In the genomic region with DNA sequence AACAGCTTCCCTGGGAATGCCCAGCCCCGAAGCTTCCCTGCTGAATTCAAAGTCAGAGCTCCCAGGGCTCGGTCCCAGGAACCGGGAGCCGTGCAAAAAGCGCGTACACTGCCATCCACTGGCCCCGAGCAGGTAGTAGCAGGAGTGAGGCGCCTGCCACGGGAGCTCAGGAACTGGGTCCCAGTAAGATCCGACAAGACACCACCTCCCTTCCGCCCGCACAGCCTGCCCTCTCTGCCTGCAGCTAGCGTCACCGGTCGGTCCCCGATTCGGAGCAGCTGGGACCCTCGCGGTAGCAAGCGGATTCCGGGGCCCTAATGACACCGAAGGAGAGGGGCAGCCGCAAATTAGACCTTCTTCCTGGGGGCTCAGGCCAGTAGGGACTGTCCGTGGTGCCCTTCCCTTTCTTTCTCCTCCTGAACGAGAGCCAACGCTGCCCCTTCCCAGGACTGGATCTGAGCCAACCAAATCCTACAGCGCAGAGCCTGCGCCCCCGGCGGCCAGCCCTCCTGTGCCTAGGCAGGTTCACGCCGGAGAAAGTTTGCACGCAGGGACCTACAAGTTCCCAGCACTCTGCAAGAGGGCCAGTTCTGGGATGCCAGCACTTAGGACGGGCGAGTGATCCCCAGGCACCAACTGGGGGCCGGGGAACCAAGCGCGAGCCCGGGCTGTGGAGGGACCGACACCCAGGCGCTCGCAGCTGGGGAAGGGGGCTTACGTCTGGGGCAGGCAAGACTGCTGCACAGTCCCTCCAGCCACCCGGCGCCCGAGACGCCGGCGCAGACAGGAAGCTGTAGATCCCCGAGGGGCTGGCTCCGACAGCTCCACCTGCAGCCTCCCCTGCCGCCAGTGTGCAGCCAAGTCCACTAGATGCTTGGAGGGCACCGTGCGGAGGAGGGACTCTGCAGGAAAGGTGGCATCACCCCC, we compare ENCODE assay signal across 8 cellular contexts. TPM values are rescaled to one million over a fixed set of nuclear protein-coding genes. Genes with fewer than 3 reads are reported as not detected.
DNase-seq lines count a peak whose midpoint lies in the region; ATAC-seq and TF ChIP-seq lines count a peak whose summit lies in the region.

No MANE protein-coding gene starts in this region.

- no peaks in the 10 kb centered on the region for H3K36me3 Mint-ChIP-seq in activated CD4-positive, alpha-beta T cell treated with anti-CD3 and anti-CD28 coated beads for 36 hours (ENCODE audit: low read depth)
- peaks cover 3% of the 10 kb centered on the region for H3K36me3 Mint-ChIP-seq in dendritic cell treated with granulocyte-macrophage colony-stimulating factor and Interleukin-4, amounts not matched to agents 40 ng/mL and 50 ng/mL, for 4 days (ENCODE audit: low read depth)

- peak; percentile 79 for TF ChIP-seq CTCF in AG09319 (IDR thresholded peaks at IDR 0.05; ENCODE audit: low read depth, low read length)

- H3K4me3 Mint-ChIP-seq in activated CD4-positive, alpha-beta T cell treated with anti-CD3 and anti-CD28 coated beads for 36 hours, result peak overlapping the region; percentile 71
- peak overlapping the region; percentile 70 for H3K4me3 Mint-ChIP-seq in dendritic cell treated with granulocyte-macrophage colony-stimulating factor and Interleukin-4, amounts not matched to agents 40 ng/mL and 50 ng/mL, for 4 days

- H3K4me1 Mint-ChIP-seq in activated CD4-positive, alpha-beta T cell treated with anti-CD3 and anti-CD28 coated beads for 36 hours, result peaks cover 26% of the 10 kb centered on the region
- H3K4me1 Mint-ChIP-seq in dendritic cell treated with granulocyte-macrophage colony-stimulating factor and Interleukin-4, amounts not matched to agents 40 ng/mL and 50 ng/mL, for 4 days (ENCODE audit: low read depth), result peaks cover 37% of the 10 kb centered on the region

- no peaks in the 10 kb centered on the region for H3K9me3 Mint-ChIP-seq in activated CD4-positive, alpha-beta T cell treated with anti-CD3 and anti-CD28 coated beads for 36 hours (ENCODE audit: low read depth)
- peaks cover 9% of the 10 kb centered on the region for H3K9me3 Mint-ChIP-seq in dendritic cell treated with granulocyte-macrophage colony-stimulating factor and Interleukin-4, amounts not matched to agents 40 ng/mL and 50 ng/mL, for 4 days

- peaks cover 5% of the 10 kb centered on the region for H3K27me3 Mint-ChIP-seq in activated CD4-positive, alpha-beta T cell treated with anti-CD3 and anti-CD28 coated beads for 36 hours
- peaks cover 30% of the 10 kb centered on the region for H3K27me3 Mint-ChIP-seq in dendritic cell treated with granulocyte-macrophage colony-stimulating factor and Interleukin-4, amounts not matched to agents 40 ng/mL and 50 ng/mL, for 4 days

- DNase-seq in AG09319 (ENCODE audit: extremely low read depth, low read depth), result peak; percentile 36
- peak; percentile 53 for DNase-seq in NCI-H2227 treated with DMSO at 0.1 percent for 48 hours (lab: John Stamatoyannopoulos, UW)
- DNase-seq in activated CD4-positive, alpha-beta T cell treated with anti-CD3 and anti-CD28 coated beads for 36 hours, result peak; percentile 78
- DNase-seq in left kidney (ENCODE audit: low read depth, low spot score), result peak; percentile 95
- peak; percentile 41 to 57 for DNase-seq in stimulated activated CD4-positive, alpha-beta T cell treated with anti-CD3 and anti-CD28 coated beads, Interleukin-15, amount 100 ng/mL, for 48 hours (ENCODE audit: low read depth in 2 of 2)

- ATAC-seq in GM18868 (IDR thresholded peaks at IDR 0.05; ENCODE audit: unreplicated experiment), result peak; percentile 58
- peak; percentile 62 for ATAC-seq in HG03095 (IDR thresholded peaks at IDR 0.05; ENCODE audit: unreplicated experiment)
- peak; percentile 73 for ATAC-seq in activated CD4-positive, alpha-beta T cell treated with anti-CD3 and anti-CD28 coated beads for 36 hours

- POLR2A ChIA-PET in activated CD4-positive, alpha-beta T cell treated with anti-CD3 and anti-CD28 coated beads for 36 hours (lab: Charles Lee), result interaction anchor here (1.1 kb wide), 1 partner anchor 12 kb away, joined by 3 read pairs; no protein-coding TSS in a partner anchor

- H3K27ac Mint-ChIP-seq in activated CD4-positive, alpha-beta T cell treated with anti-CD3 and anti-CD28 coated beads for 36 hours, result no peak overlapping the region
- H3K27ac Mint-ChIP-seq in dendritic cell treated with granulocyte-macrophage colony-stimulating factor and Interleukin-4, amounts not matched to agents 40 ng/mL and 50 ng/mL, for 4 days, result peak overlapping the region; percentile 17

- CTCF ChIA-PET in activated CD4-positive, alpha-beta T cell treated with anti-CD3 and anti-CD28 coated beads for 36 hours (lab: Charles Lee), result interaction anchor here (0.5 to 1.8 kb wide), 31 partner anchors 9 to 454 kb away, joined by 3 to 10 read pairs (median 4); no protein-coding TSS in a partner anchor

- intact Hi-C loops in activated CD4-positive, alpha-beta T cell treated with anti-CD3 and anti-CD28 coated beads for 36 hours (cut with DNase I, micrococcal nuclease), result loop anchor here (1.0 to 10.0 kb wide), 8 partner anchors 75 to 295 kb away; a partner anchor contains a TSS
- intact Hi-C loops in dendritic cell treated with granulocyte-macrophage colony-stimulating factor and Interleukin-4, amounts not matched to agents 40 ng/mL and 50 ng/mL, for 4 days (cut with micrococcal nuclease), result loop anchor here (5.0 kb wide), 2 partner anchors 90 to 150 kb away; no protein-coding TSS in a partner anchor

RNA-seq across cellular contexts. Expression of a gene that starts 0.9 kb away (rescaled TPM):
- not detected for total RNA-seq in activated CD4-positive, alpha-beta T cell treated with anti-CD3 and anti-CD28 coated beads for 36 hours

Comparison
In these comparisons a context has a peak if more than half of its experiments do, and no peak if none do; other contexts are left out.
1. Peak in every context shown above with its lines: DNase-seq and ATAC-seq.
2. DNase-seq: peak in every context shown above with its lines; median percentile 95 in left kidney; 78 in activated CD4-positive, alpha-beta T cell treated with anti-CD3 and anti-CD28 coated beads for 36 hours; 53 in NCI-H2227 treated with DMSO at 0.1 percent for 48 hours; 49 in stimulated activated CD4-positive, alpha-beta T cell treated with anti-CD3 and anti-CD28 coated beads, Interleukin-15, amount 100 ng/mL, for 48 hours; 36 in AG09319.